In the genomic region with DNA sequence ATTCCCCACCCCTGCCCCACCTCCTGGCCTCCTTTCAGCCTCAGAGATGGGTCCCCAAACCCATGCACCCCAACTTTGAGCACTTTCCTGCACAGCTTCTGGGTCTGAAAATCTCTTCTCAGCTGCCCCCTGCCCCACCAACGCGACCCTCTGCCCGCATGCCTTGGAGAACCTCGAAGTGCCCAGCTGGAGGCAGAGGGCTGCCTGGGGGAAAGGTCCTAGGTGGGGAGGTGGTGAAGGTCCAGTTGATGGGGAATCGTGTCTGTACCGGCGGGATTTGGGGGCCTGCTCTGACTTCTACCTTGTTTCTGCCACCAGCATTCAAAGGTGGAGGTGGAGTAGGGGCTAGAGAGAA, we compare ENCODE assay signal across 11 cellular contexts. TPM values are rescaled to one million over a fixed set of nuclear protein-coding genes. Genes with fewer than 3 reads are reported as not detected.
DNase-seq lines count a peak whose midpoint lies in the region; ATAC-seq, FAIRE-seq and TF ChIP-seq lines count a peak whose summit lies in the region.
"Had no signal": no experiment of that assay in that cellular context is flagged by ENCODE, and none has a peak within 500 bp of the region (broad histone marks: within the 10 kb centered on the region; RNA-seq: fewer than 3 reads in every experiment).

No MANE protein-coding gene starts in this region.

- H3K4me3 ChIP-seq in HepG2 (replicated peaks in 1 of 3; ENCODE audit: insufficient read depth in 1 of 3, low read depth in 2 of 3, low read length in 3 of 3) = peak overlapping the region; percentile 93 to 100 (median 98)
- peak overlapping the region in 1 of 3 donors; percentile 69 for H3K4me3 ChIP-seq in right lobe of liver
- H3K4me3 ChIP-seq in esophagus muscularis mucosa = peak overlapping the region; percentile 75 to 97 (median 84)
- H3K4me3 ChIP-seq in neuronal stem cell (ENCODE audit: low read length in 2 of 2) = peak overlapping the region in 1 of 2 donors; percentile 55

- H2AK5ac ChIP-seq in neuronal stem cell (ENCODE audit: low read depth, low read length) = peak overlapping the region; percentile 30

- intact Hi-C loops in HepG2 (cut with micrococcal nuclease; ENCODE audit: unreplicated experiment) = loop anchor here (2.0 to 5.0 kb wide), 2 partner anchors 42 to 177 kb away; no protein-coding TSS in a partner anchor
- intact Hi-C loops in right lobe of liver (cut with DNase I) = no loop called here
- intact Hi-C loops in esophagus muscularis mucosa (cut with DNase I) = loop anchor here (5.0 to 10.0 kb wide), 3 partner anchors 78 to 182 kb away; a partner anchor contains a TSS

- no peaks in the 10 kb centered on the region for H3K79me1 ChIP-seq in neuronal stem cell (ENCODE audit: low read depth, low read length)

- no peak overlapping the region for H2BK12ac ChIP-seq in neuronal stem cell (ENCODE audit: low read length)

- no peak overlapping the region for H3K4ac ChIP-seq in neuronal stem cell (ENCODE audit: low read length)

- peaks cover 56% of the 10 kb centered on the region for H4K20me1 ChIP-seq in HepG2 (ENCODE audit: insufficient read depth, low read length)

- peak overlapping the region; percentile 74 for H3K27ac ChIP-seq in HepG2 (ENCODE audit: extremely low read length, insufficient read depth, low read length)
- no peak overlapping the region for H3K27ac ChIP-seq in right lobe of liver
- peak overlapping the region; percentile 84 to 90 (median 88) for H3K27ac ChIP-seq in esophagus muscularis mucosa (replicated peaks in 1 of 4)
- no peak overlapping the region for H3K27ac ChIP-seq in neuronal stem cell (replicated peaks; ENCODE audit: low read length)

- H3K14ac ChIP-seq in neuronal stem cell (ENCODE audit: low read length) = no peak overlapping the region

- H2BK15ac ChIP-seq in neuronal stem cell (ENCODE audit: low read length) = no peak overlapping the region

- TF ChIP-seq POLR2A in HepG2 (IDR thresholded peaks at IDR 0.05; ENCODE audit: insufficient read depth in 1 of 2, low read depth in 2 of 2, low read length in 2 of 2) = no peak; a peak in 2 of 4 replicates
- no peak for TF ChIP-seq POLR2A in right lobe of liver (IDR thresholded peaks at IDR 0.05)
- TF ChIP-seq POLR2A in esophagus muscularis mucosa (IDR thresholded peaks at IDR 0.05; ENCODE audit: low read depth) = no peak

- no peak overlapping the region for H4K91ac ChIP-seq in neuronal stem cell (ENCODE audit: low read depth, low read length, poor library complexity)

- no peak for ATAC-seq in HepG2
- no peak for ATAC-seq in right lobe of liver

- in situ Hi-C loops in HepG2 (cut with HindIII; ENCODE audit: extremely low pct_ligation_motif_present, low pct_unique_long_range_greater_than_20kb) = loop anchor here (5.0 kb wide), 2 partner anchors 82 to 177 kb away; no protein-coding TSS in a partner anchor

- H3K4me2 ChIP-seq in HepG2 (ENCODE audit: low read depth, low read length) (peak overlapping the region; percentile 89), neuronal stem cell (ENCODE audit: insufficient read depth, low read length, poor library complexity, severe bottlenecking) (no peak overlapping the region)

- H3K18ac ChIP-seq in neuronal stem cell (ENCODE audit: low read length) = no peak overlapping the region

- BruUV-seq in HepG2 (replicated peaks; lab: Mats Ljungman, UMichigan) = no TSS peak

- peaks cover 63% of the 10 kb centered on the region for H3K79me2 ChIP-seq in HepG2 (ENCODE audit: insufficient read depth, low read length)

- TF ChIP-seq CTCF in HepG2 (CRISPR knock-in tag; IDR thresholded peaks at IDR 0.05) = no peak
- no peak for TF ChIP-seq CTCF in right lobe of liver (IDR thresholded peaks at IDR 0.05)
- TF ChIP-seq CTCF in esophagus muscularis mucosa (IDR thresholded peaks at IDR 0.05) = no peak

- H4K8ac ChIP-seq in neuronal stem cell (ENCODE audit: low read depth, low read length) = no peak overlapping the region

- no peak overlapping the region for H3K23ac ChIP-seq in neuronal stem cell (ENCODE audit: low read depth, low read length, poor library complexity)

- H2BK5ac ChIP-seq in neuronal stem cell (ENCODE audit: low read length) = no peak overlapping the region

- DNase-seq in HepG2 (ENCODE audit: low spot score) (no peak), right lobe of liver (no peak), esophagus muscularis mucosa (ENCODE audit: extremely low spot score) (no peak), neuronal stem cell (ENCODE audit: low spot score) (no peak), NCI-H2081 treated with DMSO at 0.1 percent for 48 hours (lab: John Stamatoyannopoulos, UW) (no peak), NCI-H146 (lab: John Stamatoyannopoulos, UW) (no peak), anterior cingulate cortex (lab: John Stamatoyannopoulos, UW) (no peak), superior temporal gyrus (ENCODE audit: extremely low spot score) (no peak)
- DNase-seq: activated effector memory CD4-positive, alpha-beta T cell treated with anti-CD3 and anti-CD28 coated beads, Interleukin-2, amount 50 U/mL, for 16 hours; KG1; stimulated activated CD8-positive, alpha-beta memory T cell treated with anti-CD3 and anti-CD28 coated beads, Interleukin-4, amount 100 ng/mL, for 48 hours had no signal

- TF ChIP-seq EP300 in HepG2 (IDR thresholded peaks at IDR 0.05; ENCODE audit: low read depth in 2 of 2, low read length in 2 of 2) (no peak), HepG2 (CRISPR knock-in tag; IDR thresholded peaks at IDR 0.05; ENCODE audit: borderline replicate concordance) (no peak), esophagus muscularis mucosa (IDR thresholded peaks at IDR 0.05) (no peak)

- FAIRE-seq in HepG2 (lab: Jason Lieb, UNC) = no peak

- peaks cover 0 to 6% of the 10 kb centered on the region in 2 experiments; a peak in 1 of 5 replicates for H3K27me3 ChIP-seq in HepG2 (ENCODE audit: control insufficient read depth in 1 of 2, insufficient read depth in 2 of 2, low read length in 2 of 2)
- H3K27me3 ChIP-seq in right lobe of liver = no peaks in the 10 kb centered on the region
- H3K27me3 ChIP-seq in esophagus muscularis mucosa = peaks cover 0 to 5% (median 0%) of the 10 kb centered on the region in 4 donors
- H3K27me3 ChIP-seq in neuronal stem cell (ENCODE audit: control insufficient read depth in 3 of 3, insufficient read depth in 3 of 3, low read depth in 1 of 3, low read length in 3 of 3) = peaks cover 0 to 26% (median 21%) of the 10 kb centered on the region in 3 experiments

- H3K9ac ChIP-seq in HepG2 (ENCODE audit: insufficient read depth, low read depth, low read length) (peak overlapping the region; percentile 90), neuronal stem cell (ENCODE audit: low read depth, low read length, poor library complexity) (no peak overlapping the region)

- H3K4me1 ChIP-seq in HepG2 (ENCODE audit: insufficient read depth, low read length) (peaks cover 70% of the 10 kb centered on the region), right lobe of liver (peaks cover 0 to 3% (median 0%) of the 10 kb centered on the region in 4 donors), esophagus muscularis mucosa (peaks cover 7 to 70% (median 65%) of the 10 kb centered on the region in 4 donors), neuronal stem cell (ENCODE audit: control insufficient read depth in 2 of 2, insufficient read depth in 1 of 2, low read depth in 1 of 2, low read length in 2 of 2) (peaks cover 3 to 11% of the 10 kb centered on the region in 2 donors)

- TF ChIP-seq RAD21 in HepG2 (CRISPR knock-in tag; IDR thresholded peaks at IDR 0.05) = no peak

- POLR2A ChIA-PET in HepG2 (lab: Yijun Ruan, JAX) = interaction anchor here (0.9 to 3.5 kb wide), 10 partner anchors 10 to 178 kb away, joined by 3 to 31 read pairs (median 5); no protein-coding TSS in a partner anchor

- 0% methylated on average over 7 of the region's 7 CpGs for WGBS in HepG2 (ENCODE audit: low lambda C conversion rate)
- WGBS in right lobe of liver (ENCODE audit: insufficient coverage, low coverage, low lambda C conversion rate, missing lambda C conversion rate) = 59% methylated on average over 7 of the region's 7 CpGs
- WGBS in esophagus muscularis mucosa = 52% methylated on average over 6 of the region's 7 CpGs
- no CpG with 5 or more reads among the region's 7 CpGs for WGBS in neuronal stem cell (ENCODE audit: extremely low coverage in 2 of 2, insufficient read length in 2 of 2, insufficient replicate concordance in 1 of 2), 2 donors

- peaks cover 19 to 45% of the 10 kb centered on the region in 2 experiments for H3K36me3 ChIP-seq in HepG2 (replicated peaks in 1 of 2; ENCODE audit: control insufficient read depth in 1 of 2, insufficient read depth in 2 of 2, low read length in 2 of 2)
- no peaks in the 10 kb centered on the region for H3K36me3 ChIP-seq in right lobe of liver
- H3K36me3 ChIP-seq in esophagus muscularis mucosa = no peaks in the 10 kb centered on the region
- H3K36me3 ChIP-seq in neuronal stem cell (replicated peaks in 1 of 2; ENCODE audit: control insufficient read depth in 2 of 2, insufficient read depth in 2 of 2, low read length in 2 of 2) = peaks cover 0 to 8% of the 10 kb centered on the region in 2 donors

- H3K9me3 ChIP-seq in HepG2 (ENCODE audit: low read length) (no peaks in the 10 kb centered on the region), right lobe of liver (no peaks in the 10 kb centered on the region), esophagus muscularis mucosa (no peaks in the 10 kb centered on the region), neuronal stem cell (replicated peaks in 1 of 2; ENCODE audit: control insufficient read depth in 2 of 2, insufficient read depth in 1 of 2, low read depth in 1 of 2, low read length in 2 of 2) (no peaks in the 10 kb centered on the region)

- CTCF ChIA-PET in HepG2 (lab: Yijun Ruan, JAX; ENCODE audit: low intra/inter-chr PET ratio, low total read pairs) = no interaction called here

- H2AFZ ChIP-seq in HepG2 (ENCODE audit: low read length) (no peak overlapping the region), neuronal stem cell (ENCODE audit: low read length) (no peak overlapping the region)

- H2BK120ac ChIP-seq in neuronal stem cell (ENCODE audit: low read depth, low read length) = no peak overlapping the region

RNA-seq across cellular contexts. Expression of a gene that starts 1.3 kb away (rescaled TPM):
- total RNA-seq in HepG2 (2016; rRNA removed; fragmentation: Illumina TruSeq; extraction: Trizol) (59.0 and 70.4 TPM in 2 replicates), right lobe of liver (1 to 10 TPM in 5 of 6 experiments, under 1 TPM in 1; 0.69 to 2.6 (median 2.1) TPM), esophagus muscularis mucosa (10 to 100 TPM; 37.1 to 87.8 (median 54.1) TPM)
- total RNA-seq in HepG2 (2016; cell fraction: cytosol; rRNA removed; fragmentation: Illumina TruSeq; extraction: Trizol; ENCODE audit: low read depth) = 19.9 and 25.5 TPM in 2 replicates
- 50.0 and 70.7 TPM in 2 replicates for total RNA-seq in HepG2 (2016; cell fraction: insoluble cytoplasmic fraction; rRNA removed; fragmentation: Illumina TruSeq; extraction: Trizol)
- 136 and 148 TPM in 2 replicates for total RNA-seq in HepG2 (2016; cell fraction: membrane; rRNA removed; fragmentation: Illumina TruSeq; extraction: Trizol)
- 61.9 and 70.6 TPM in 2 replicates for total RNA-seq in HepG2 (2016; cell fraction: nucleus; rRNA removed; fragmentation: Illumina TruSeq; extraction: Trizol)
- 86.1 and 121 TPM in 2 replicates for polyA plus RNA-seq in HepG2 (2011; rRNA removed)
- polyA plus RNA-seq in HepG2 (2011; cell fraction: cytosol; rRNA removed) = 22.3 and 49.7 TPM in 2 replicates
- polyA plus RNA-seq in HepG2 (2011; cell fraction: nucleus; rRNA removed) = 150 and 275 TPM in 2 replicates
- polyA plus RNA-seq in HepG2 (2012) = 58.7 and 76.3 TPM in 2 replicates
- 106 and 127 TPM in 2 replicates for polyA plus RNA-seq in HepG2 (2016; cell fraction: cytosol; fragmentation: Illumina TruSeq; extraction: Trizol; ENCODE audit: low read depth)
- 95.8 and 124 TPM in 2 replicates for polyA plus RNA-seq in HepG2 (2016; cell fraction: insoluble cytoplasmic fraction; fragmentation: Illumina TruSeq; extraction: Trizol; ENCODE audit: low read depth)
- polyA plus RNA-seq in HepG2 (2016; cell fraction: membrane; fragmentation: Illumina TruSeq; extraction: Trizol; ENCODE audit: low read depth) = 156 and 170 TPM in 2 replicates
- polyA plus RNA-seq in HepG2 (2016; cell fraction: nucleus; fragmentation: Illumina TruSeq; extraction: Trizol; ENCODE audit: insufficient read depth, low read depth) = 155 and 169 TPM in 2 replicates
- 0.02 and 110 TPM in 2 replicates for polyA minus RNA-seq in HepG2 (2011; rRNA and poly(A)+ RNA removed; ENCODE audit: low replicate concordance)
- polyA minus RNA-seq in HepG2 (2011; cell fraction: cytosol; rRNA and poly(A)+ RNA removed) = 14.3 and 28.8 TPM in 2 replicates
- 43.1 and 57.6 TPM in 2 replicates for polyA minus RNA-seq in HepG2 (2011; cell fraction: nucleus; rRNA and poly(A)+ RNA removed)
- 1.4 TPM for polyA plus RNA-seq in neuronal stem cell (2013, experiment 1 of 2)
- 1.7 TPM for polyA plus RNA-seq in neuronal stem cell (2013, experiment 2 of 2)

Comparison
In these comparisons a context has a peak if more than half of its experiments do, and no peak if none do; other contexts are left out.
1. H3K27ac ChIP-seq: peak in HepG2 (single experiment) and esophagus muscularis mucosa (4 of 4); none in right lobe of liver (0 of 3) and neuronal stem cell (single experiment).
2. RNA of a gene that starts 1.3 kb away (total RNA-seq): 19.9 to 148 TPM in HepG2 and 37.1 to 87.8 TPM in esophagus muscularis mucosa; 0.69 to 2.6 TPM in right lobe of liver; every median in the first group is over 4 times any median in the second.
3. intact Hi-C loops: an anchor here in HepG2 (2.0 to 5.0 kb wide) and esophagus muscularis mucosa (5.0 to 10.0 kb wide); none called in right lobe of liver.